22 cellular contexts compared by ENCODE assay signal in the genomic region with DNA sequence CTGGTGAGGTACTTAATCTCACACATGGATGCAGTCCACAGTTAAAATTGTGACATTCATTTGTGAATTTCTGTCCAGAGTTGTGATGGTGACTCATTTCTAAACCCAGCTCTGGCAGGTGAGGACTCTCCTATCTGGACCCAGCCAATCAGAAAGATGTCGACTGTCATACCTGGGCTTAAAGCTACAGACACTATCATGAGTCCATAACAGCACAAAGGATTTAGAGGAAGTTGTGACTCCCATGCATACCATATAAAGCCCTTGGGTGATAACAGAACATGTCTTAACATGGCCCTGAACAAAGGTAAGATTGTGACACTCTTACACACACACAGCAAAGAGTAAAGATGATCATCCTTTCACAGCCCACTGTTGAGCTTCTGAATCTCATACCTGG. TPM values are rescaled to one million over a fixed set of nuclear protein-coding genes. Genes with fewer than 3 reads are reported as not detected.
DNase-seq lines count a peak whose midpoint lies in the region; ATAC-seq, FAIRE-seq and TF ChIP-seq lines count a peak whose summit lies in the region.
"Had no signal": no experiment of that assay in that cellular context is flagged by ENCODE, and none has a peak within 500 bp of the region (broad histone marks: within the 10 kb centered on the region; RNA-seq: fewer than 3 reads in every experiment).

No MANE protein-coding gene starts in this region.

- peaks cover 32% of the 10 kb centered on the region for H3K4me1 ChIP-seq in PC-3 (ENCODE audit: insufficient read depth, low read length)
- H3K4me1 ChIP-seq in PC-9 (replicated peaks; ENCODE audit: insufficient read depth): peaks cover 4% of the 10 kb centered on the region; the same call in 1 of the 2 replicates
- no peaks in the 10 kb centered on the region for H3K4me1 ChIP-seq in foreskin keratinocyte
- H3K4me1 ChIP-seq: BE2C, BLaER1 had no signal

- BruUV-seq in PC-3 (replicated peaks; lab: Mats Ljungman, UMichigan) (no TSS peak), PC-9 (replicated peaks; lab: Mats Ljungman, UMichigan) (no TSS peak)

- H4K20me1 ChIP-seq in PC-3 (ENCODE audit: low read length) (no peaks in the 10 kb centered on the region), PC-9 (ENCODE audit: insufficient read depth) (no peaks in the 10 kb centered on the region)
- H4K20me1 ChIP-seq: BLaER1 had no signal

- intact Hi-C loops in PC-3 (cut with micrococcal nuclease): no loop called here
- intact Hi-C loops in PC-9 (cut with micrococcal nuclease; ENCODE audit: unreplicated experiment): no loop called here

- no peaks in the 10 kb centered on the region for H3K9me2 ChIP-seq in PC-3 (replicated peaks; ENCODE audit: low read length)
- no peaks in the 10 kb centered on the region for H3K9me2 ChIP-seq in PC-9 (ENCODE audit: insufficient read depth)

- no peak for TF ChIP-seq CTCF in PC-3 (conservative IDR thresholded peaks at IDR 0.05; ENCODE audit: low read depth, low read length)
- no peak for TF ChIP-seq CTCF in PC-9 (conservative IDR thresholded peaks at IDR 0.05)
- no peak for TF ChIP-seq CTCF in epithelial cell of esophagus (IDR thresholded peaks at IDR 0.05; ENCODE audit: insufficient read depth, low read depth, low read length, missing control alignments)
- no peak for TF ChIP-seq CTCF in foreskin keratinocyte (conservative IDR thresholded peaks at IDR 0.05)
- TF ChIP-seq CTCF in D721Med (IDR thresholded peaks at IDR 0.05; ENCODE audit: insufficient read depth, missing control alignments): no peak

- POLR2A ChIA-PET in PC-3 (lab: Charles Lee; ENCODE audit: unreplicated experiment) (no interaction called here), PC-9 (lab: Charles Lee; ENCODE audit: unreplicated experiment) (no interaction called here)

- H3K36me3 ChIP-seq in PC-3 (ENCODE audit: low read depth, low read length) (no peaks in the 10 kb centered on the region), PC-9 (ENCODE audit: low read depth) (no peaks in the 10 kb centered on the region)
- H3K36me3 ChIP-seq: BE2C, BLaER1 had no signal

- peaks cover 10% of the 10 kb centered on the region; the same call in 1 of the 2 replicates for H3K9me3 ChIP-seq in PC-3 (ENCODE audit: low read length)
- peaks cover 32% of the 10 kb centered on the region for H3K9me3 ChIP-seq in PC-9 (ENCODE audit: insufficient read depth, low read depth)
- H3K9me3 ChIP-seq: BE2C, BLaER1 had no signal

- no peaks in the 10 kb centered on the region for H3F3A ChIP-seq in PC-3 (ENCODE audit: low read length, unreplicated experiment)
- peaks cover 25% of the 10 kb centered on the region for H3F3A ChIP-seq in PC-9 (ENCODE audit: insufficient read depth, low read depth)

- H2AFZ ChIP-seq in PC-3 (ENCODE audit: low read length): no peak overlapping the region
- no peak overlapping the region for H2AFZ ChIP-seq in PC-9

- H3K79me2 ChIP-seq in PC-3 (ENCODE audit: low read length) (no peaks in the 10 kb centered on the region), PC-9 (ENCODE audit: low read depth) (no peaks in the 10 kb centered on the region)

- no peak overlapping the region for H3K9ac ChIP-seq in PC-3 (ENCODE audit: low read length)
- H3K9ac ChIP-seq: BLaER1 had no signal

- no peak overlapping the region for H3K4me3 ChIP-seq in PC-3 (ENCODE audit: low read length)
- no peak overlapping the region for H3K4me3 ChIP-seq in PC-9
- no peak overlapping the region for H3K4me3 ChIP-seq in epithelial cell of esophagus (ENCODE audit: low read length)
- H3K4me3 ChIP-seq: BLaER1 had no signal

- no peaks in the 10 kb centered on the region for H3K27me3 ChIP-seq in PC-3 (ENCODE audit: low read length)
- no peaks in the 10 kb centered on the region for H3K27me3 ChIP-seq in PC-9 (ENCODE audit: insufficient read depth, low read depth)
- H3K27me3 ChIP-seq in foreskin keratinocyte: no peaks in the 10 kb centered on the region
- H3K27me3 ChIP-seq: BE2C, BLaER1 had no signal

- CTCF ChIA-PET in PC-3 (lab: Charles Lee) (no interaction called here), PC-9 (lab: Charles Lee) (no interaction called here)

- H3K27ac ChIP-seq in PC-3 (ENCODE audit: low read length): peak overlapping the region; percentile 80
- peak overlapping the region; percentile 54 for H3K27ac ChIP-seq in PC-9
- H3K27ac ChIP-seq in foreskin keratinocyte: no peak overlapping the region
- H3K27ac ChIP-seq: BLaER1 had no signal

- ATAC-seq in PC-3 (no peak), foreskin keratinocyte (no peak)

- FAIRE-seq in D721Med (lab: Jason Lieb, UNC): no peak
- FAIRE-seq: A204.1, G401.6, GM12891, GM19239 had no signal

- H3K4me2 ChIP-seq in PC-3 (ENCODE audit: low read length) (no peak overlapping the region), PC-9 (no peak overlapping the region)
- H3K4me2 ChIP-seq: BLaER1 had no signal

- DNase-seq in PC-3 (no peak), PC-9 (no peak), epithelial cell of esophagus (ENCODE audit: low read depth) (peak; percentile 45), foreskin keratinocyte (peak; percentile 55 to 80), D721Med (ENCODE audit: insufficient read length, low spot score) (no peak), NCI-H1048 (lab: John Stamatoyannopoulos, UW) (no peak), NCI-H69 (lab: John Stamatoyannopoulos, UW) (no peak)
- DNase-seq: 8988T; ACHN; BE2C; C1 segment of cervical spinal cord; CD4-positive, alpha-beta memory T cell; CD4-positive, CD25-positive, alpha-beta regulatory T cell; CD8-positive, alpha-beta memory T cell; COR-L47; DMS79 treated with DMSO at 0.1 percent for 48 hours; GF-D8 had no signal

RNA-seq across cellular contexts. Expression of gene ZNF724, which starts 59.7 kb away (rescaled TPM):
- total RNA-seq in PC-3 (2014; rRNA removed) (14.9 and 23.1 TPM in 2 replicates), PC-9 (2021) (8.4 and 8.7 TPM in 2 replicates), foreskin keratinocyte (11.4 and 13.2 TPM in 2 replicates)
- 0.21 and 0.36 TPM in 2 replicates for polyA plus RNA-seq in foreskin keratinocyte

Comparison
In these comparisons a context has a peak if more than half of its experiments do, and no peak if none do; other contexts are left out.
1. DNase-seq: peak in epithelial cell of esophagus (single experiment) and foreskin keratinocyte (2 of 2); none in PC-3 (single experiment), PC-9 (0 of 2), D721Med (single experiment), NCI-H1048 (single experiment) and NCI-H69 (single experiment).